36 cellular contexts compared by ENCODE assay signal in genomic region chr5:10658265-10658664, GRCh38.
"Had no signal": no experiment of that assay in that cellular context is flagged by ENCODE, and none has a peak within 500 bp of the region (broad histone marks: within the 10 kb centered on the region; RNA-seq: fewer than 3 reads in every experiment).

No MANE protein-coding gene starts in this region.

- H3K27me3 ChIP-seq: ascending aorta, cardiac muscle cell had no signal

- H3K4me1 Mint-ChIP-seq: activated CD4-positive, alpha-beta T cell treated with anti-CD3 and anti-CD28 coated beads, Interleukin-2, amount 10 ng/mL, durations not matched to agents 24 days and 14 days; activated CD8-positive, alpha-beta memory T cell treated with anti-CD3 and anti-CD28 coated beads, Interleukin-2, amount 10 ng/mL, durations not matched to agents 7 days and 5 days; activated naive CD4-positive, alpha-beta T cell treated with anti-CD3 and anti-CD28 coated beads, Interleukin-2, amount 10 ng/mL, durations not matched to agents 7 days and 5 days; activated naive CD4-positive, alpha-beta T cell treated with anti-CD3 and anti-CD28 coated beads, Interleukin-2, amount 50 U/mL, for 24 hours; activated naive CD8-positive, alpha-beta T cell treated with anti-CD3 and anti-CD28 coated beads, Interleukin-2, amount 10 ng/mL, durations not matched to agents 7 days and 5 days; activated naive CD8-positive, alpha-beta T cell treated with anti-CD3 and anti-CD28 coated beads, Interleukin-2, amount 50 U/mL, for 24 hours; central memory CD8-positive, alpha-beta T cell had no signal

- FAIRE-seq: bronchial epithelial cell, TTC549 had no signal

- H3K27me3 Mint-ChIP-seq: activated B cell treated with CpG ODN at 0.5 μM for 24 hours; activated CD4-positive, alpha-beta memory T cell treated with anti-CD3 and anti-CD28 coated beads for 36 hours; activated CD4-positive, alpha-beta T cell treated with anti-CD3 and anti-CD28 coated beads, Interleukin-2, amount 10 ng/mL, durations not matched to agents 24 days and 14 days; activated CD8-positive, alpha-beta memory T cell treated with anti-CD3 and anti-CD28 coated beads, Interleukin-2, amount 10 ng/mL, durations not matched to agents 7 days and 5 days; activated naive CD4-positive, alpha-beta T cell treated with anti-CD3 and anti-CD28 coated beads, Interleukin-2, amount 50 U/mL, for 24 hours; activated naive CD8-positive, alpha-beta T cell; activated naive CD8-positive, alpha-beta T cell treated with anti-CD3 and anti-CD28 coated beads, Interleukin-2, amount 10 ng/mL, durations not matched to agents 7 days and 5 days; activated naive CD8-positive, alpha-beta T cell treated with anti-CD3 and anti-CD28 coated beads, Interleukin-2, amount 50 U/mL, for 24 hours; activated T-cell treated with anti-CD3 and anti-CD28 coated beads, Interleukin-2, amount 50 U/mL, for 24 hours; central memory CD8-positive, alpha-beta T cell had no signal

- H3K4me3 Mint-ChIP-seq: activated B cell treated with CpG ODN at 0.5 μM for 24 hours; activated CD4-positive, alpha-beta memory T cell treated with anti-CD3 and anti-CD28 coated beads for 36 hours; activated CD4-positive, alpha-beta T cell treated with anti-CD3 and anti-CD28 coated beads, Interleukin-2, amount 10 ng/mL, durations not matched to agents 24 days and 14 days; activated CD8-positive, alpha-beta memory T cell treated with anti-CD3 and anti-CD28 coated beads, Interleukin-2, amount 10 ng/mL, durations not matched to agents 7 days and 5 days; activated CD8-positive, alpha-beta T cell treated with anti-CD3 and anti-CD28 coated beads, Interleukin-2, amount 10 ng/mL, durations not matched to agents 7 days and 5 days; activated naive CD4-positive, alpha-beta T cell treated with anti-CD3 and anti-CD28 coated beads, Interleukin-2, amount 10 ng/mL, durations not matched to agents 7 days and 5 days; activated naive CD4-positive, alpha-beta T cell treated with anti-CD3 and anti-CD28 coated beads, Interleukin-2, amount 50 U/mL, for 24 hours; activated naive CD8-positive, alpha-beta T cell; activated naive CD8-positive, alpha-beta T cell treated with anti-CD3 and anti-CD28 coated beads, Interleukin-2, amount 10 ng/mL, durations not matched to agents 7 days and 5 days; activated naive CD8-positive, alpha-beta T cell treated with anti-CD3 and anti-CD28 coated beads, Interleukin-2, amount 50 U/mL, for 24 hours; activated T-cell treated with anti-CD3 and anti-CD28 coated beads, Interleukin-2, amount 50 U/mL, for 24 hours; brain; central memory CD8-positive, alpha-beta T cell; T-helper 2 cell treated with Interferon-gamma antibody and Interleukin-4, amounts not matched to agents 5 μg/mL and 100 μg/mL, for 36 hours had no signal

- H3K4me1 ChIP-seq: ascending aorta had no signal

- H3K27ac Mint-ChIP-seq: activated B cell treated with CpG ODN at 0.5 μM for 24 hours; activated CD4-positive, alpha-beta memory T cell treated with anti-CD3 and anti-CD28 coated beads for 36 hours; activated CD4-positive, alpha-beta T cell treated with anti-CD3 and anti-CD28 coated beads, Interleukin-2, amount 10 ng/mL, durations not matched to agents 24 days and 14 days; activated CD8-positive, alpha-beta memory T cell treated with anti-CD3 and anti-CD28 coated beads, Interleukin-2, amount 10 ng/mL, durations not matched to agents 7 days and 5 days; activated CD8-positive, alpha-beta T cell treated with anti-CD3 and anti-CD28 coated beads, Interleukin-2, amount 10 ng/mL, durations not matched to agents 7 days and 5 days; activated naive CD4-positive, alpha-beta T cell treated with anti-CD3 and anti-CD28 coated beads, Interleukin-2, amount 10 ng/mL, durations not matched to agents 7 days and 5 days; activated naive CD4-positive, alpha-beta T cell treated with anti-CD3 and anti-CD28 coated beads, Interleukin-2, amount 50 U/mL, for 24 hours; activated naive CD8-positive, alpha-beta T cell; activated naive CD8-positive, alpha-beta T cell treated with anti-CD3 and anti-CD28 coated beads, Interleukin-2, amount 10 ng/mL, durations not matched to agents 7 days and 5 days; activated naive CD8-positive, alpha-beta T cell treated with anti-CD3 and anti-CD28 coated beads, Interleukin-2, amount 50 U/mL, for 24 hours; activated T-cell treated with anti-CD3 and anti-CD28 coated beads, Interleukin-2, amount 50 U/mL, for 24 hours; activated T-helper 2 cell treated with anti-CD3 and anti-CD28 coated beads, Interferon-gamma antibody, Interleukin-2, Interleukin-4, amounts not matched to agents 10 μg/mL and 5 μg/mL and 100 μg/mL, durations not matched to agents 14 hours and 24 hours and 36 hours; brain; T-helper 2 cell treated with Interferon-gamma antibody and Interleukin-4, amounts not matched to agents 5 μg/mL and 100 μg/mL, for 36 hours had no signal

- H3K27ac ChIP-seq: ascending aorta, cardiac muscle cell, VCaP had no signal

- H3K36me3 Mint-ChIP-seq: activated naive CD4-positive, alpha-beta T cell treated with anti-CD3 and anti-CD28 coated beads, Interleukin-2, amount 10 ng/mL, durations not matched to agents 7 days and 5 days; activated naive CD4-positive, alpha-beta T cell treated with anti-CD3 and anti-CD28 coated beads, Interleukin-2, amount 50 U/mL, for 24 hours; activated naive CD8-positive, alpha-beta T cell; activated naive CD8-positive, alpha-beta T cell treated with anti-CD3 and anti-CD28 coated beads, Interleukin-2, amount 10 ng/mL, durations not matched to agents 7 days and 5 days; brain had no signal

- DNase-seq: activated B cell treated with CpG ODN at 0.5 μM for 24 hours; activated CD4-positive, alpha-beta memory T cell treated with anti-CD3 and anti-CD28 coated beads for 36 hours; activated CD4-positive, alpha-beta T cell treated with anti-CD3 and anti-CD28 coated beads for 4 hours; activated CD4-positive, alpha-beta T cell treated with anti-CD3 and anti-CD28 coated beads, Interleukin-2, amount 10 ng/mL, durations not matched to agents 24 days and 14 days; activated CD4-positive, alpha-beta T cell treated with anti-CD3 and anti-CD28 coated beads, Interleukin-2, amount 50 U/mL, for 1 hour; activated CD4-positive, alpha-beta T cell treated with anti-CD3 and anti-CD28 coated beads, Interleukin-2, amount 50 U/mL, for 4 hours; activated CD4-positive, CD25-positive, alpha-beta regulatory T cell treated with anti-CD3 and anti-CD28 coated beads, Interleukin-2, amount 50 U/mL, for 72 hours; activated CD8-positive, alpha-beta memory T cell treated with anti-CD3 and anti-CD28 coated beads for 24 hours; activated CD8-positive, alpha-beta memory T cell treated with anti-CD3 and anti-CD28 coated beads, Interleukin-2, amount 10 ng/mL, durations not matched to agents 7 days and 5 days; activated CD8-positive, alpha-beta memory T cell treated with anti-CD3 and anti-CD28 coated beads, Interleukin-2, amount 50 U/mL, for 48 hours; activated CD8-positive, alpha-beta T cell treated with anti-CD3 and anti-CD28 coated beads, Interleukin-2, amount 10 ng/mL, durations not matched to agents 7 days and 5 days; activated effector memory CD4-positive, alpha-beta T cell treated with Interleukin-2 at 50 U/mL for 16 hours; activated gamma-delta T cell; activated naive CD4-positive, alpha-beta T cell treated with anti-CD3 and anti-CD28 coated beads, Interleukin-2, amount 10 ng/mL, durations not matched to agents 7 days and 5 days; activated naive CD4-positive, alpha-beta T cell treated with Interleukin-2 at 50 U/mL for 16 hours; activated naive CD8-positive, alpha-beta T cell treated with anti-CD3 and anti-CD28 coated beads, Interleukin-2, amount 10 ng/mL, durations not matched to agents 7 days and 5 days; activated naive CD8-positive, alpha-beta T cell treated with anti-CD3 and anti-CD28 coated beads, Interleukin-2, amount 50 U/mL, for 24 hours; activated T-cell treated with anti-CD3 and anti-CD28 coated beads, Interleukin-2, amount 50 U/mL, for 24 hours; activated T-cell treated with anti-CD3 and anti-CD28 coated beads, Interleukin-2, amount 50 U/mL, for 48 hours; amygdala; anterior cingulate cortex; caudate nucleus; cerebellar nuclear complex; T-helper 2 cell; T-helper 9 cell had no signal

- H3K36me3 ChIP-seq: cardiac muscle cell had no signal

- H3K4me3 ChIP-seq: ascending aorta, cardiac muscle cell had no signal

- ATAC-seq: activated CD8-positive, alpha-beta memory T cell treated with anti-CD3 and anti-CD28 coated beads, Interleukin-2, amount 10 ng/mL, durations not matched to agents 7 days and 5 days; activated CD8-positive, alpha-beta T cell treated with anti-CD3 and anti-CD28 coated beads, Interleukin-2, amount 10 ng/mL, durations not matched to agents 7 days and 5 days; activated naive CD8-positive, alpha-beta T cell treated with anti-CD3 and anti-CD28 coated beads, Interleukin-2, amount 50 U/mL, for 24 hours had no signal

- H3K9me3 Mint-ChIP-seq: activated CD4-positive, alpha-beta memory T cell treated with anti-CD3 and anti-CD28 coated beads for 36 hours; activated CD4-positive, alpha-beta T cell treated with anti-CD3 and anti-CD28 coated beads, Interleukin-2, amount 10 ng/mL, durations not matched to agents 24 days and 14 days; activated naive CD4-positive, alpha-beta T cell treated with anti-CD3 and anti-CD28 coated beads, Interleukin-2, amount 10 ng/mL, durations not matched to agents 7 days and 5 days; activated naive CD4-positive, alpha-beta T cell treated with anti-CD3 and anti-CD28 coated beads, Interleukin-2, amount 50 U/mL, for 24 hours; activated naive CD8-positive, alpha-beta T cell treated with anti-CD3 and anti-CD28 coated beads, Interleukin-2, amount 10 ng/mL, durations not matched to agents 7 days and 5 days; activated T-cell treated with anti-CD3 and anti-CD28 coated beads, Interleukin-2, amount 50 U/mL, for 24 hours; activated T-helper 2 cell treated with anti-CD3 and anti-CD28 coated beads, Interferon-gamma antibody, Interleukin-2, Interleukin-4, amounts not matched to agents 10 μg/mL and 5 μg/mL and 100 μg/mL, durations not matched to agents 14 hours and 24 hours and 36 hours; central memory CD8-positive, alpha-beta T cell; T-helper 2 cell treated with Interferon-gamma antibody and Interleukin-4, amounts not matched to agents 5 μg/mL and 100 μg/mL, for 36 hours had no signal

- H3K9me3 ChIP-seq: ascending aorta had no signal
